Comparison of ENCODE assay signal across 18 cellular contexts in the genomic region with DNA sequence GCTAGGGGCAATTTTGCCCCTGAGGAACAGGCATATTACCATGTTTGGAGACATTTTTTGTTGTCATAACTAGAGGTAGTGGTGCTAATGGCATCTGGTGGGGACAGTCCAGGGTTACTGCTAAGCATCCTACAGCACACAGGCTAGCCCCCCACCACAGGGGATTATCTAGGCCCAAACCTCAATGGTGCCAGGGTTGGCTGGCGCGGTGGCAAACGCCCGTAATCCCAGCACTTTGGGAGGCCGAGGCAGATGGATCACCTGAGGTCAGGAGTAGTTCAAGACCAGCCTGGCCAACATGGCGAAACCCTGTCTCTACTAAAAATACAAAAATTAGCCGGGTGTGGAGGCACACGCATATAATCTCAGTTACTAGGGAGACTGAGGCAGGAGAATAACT. TPM values are rescaled to one million over a fixed set of nuclear protein-coding genes. Genes with fewer than 3 reads are reported as not detected.
DNase-seq lines count a peak whose midpoint lies in the region; ATAC-seq and TF ChIP-seq lines count a peak whose summit lies in the region.
"Had no signal": no experiment of that assay in that cellular context is flagged by ENCODE, and none has a peak within 500 bp of the region (broad histone marks: within the 10 kb centered on the region; RNA-seq: fewer than 3 reads in every experiment).

No MANE protein-coding gene starts in this region.

- H4K20me1 ChIP-seq in MM.1S (ENCODE audit: insufficient read depth, low read length) = no peaks in the 10 kb centered on the region

- no peak overlapping the region for H3K4me3 ChIP-seq in left ventricle myocardium inferior
- no peak overlapping the region for H3K4me3 ChIP-seq in heart left ventricle
- no peak overlapping the region for H3K4me3 ChIP-seq in thoracic aorta
- H3K4me3 ChIP-seq in MM.1S (ENCODE audit: low read length) = no peak overlapping the region

- 85 to 97% (median 92%) methylated on average over 8 of the region's 8 CpGs for WGBS in heart left ventricle, 4 donors

- peak overlapping the region; percentile 12 for H3K27ac ChIP-seq in left ventricle myocardium inferior (replicated peaks)
- H3K27ac ChIP-seq in heart left ventricle = peak overlapping the region in 2 of 12 donors; percentile 52 to 60
- H3K27ac ChIP-seq in foreskin keratinocyte = peak overlapping the region; percentile 98
- peak overlapping the region; percentile 50 to 68 for H3K27ac ChIP-seq in thoracic aorta
- H3K27ac ChIP-seq in MM.1S (ENCODE audit: low read length) = no peak overlapping the region

- no peaks in the 10 kb centered on the region for H3K9me3 Mint-ChIP-seq in nephron progenitor cell
- H3K9me3 Mint-ChIP-seq: activated naive CD8-positive, alpha-beta T cell treated with anti-CD3 and anti-CD28 coated beads, Interleukin-2, amount 50 U/mL, for 24 hours; central memory CD8-positive, alpha-beta T cell; type B pancreatic cell had no signal

- H3K4me1 ChIP-seq in left ventricle myocardium inferior (peaks cover 58% of the 10 kb centered on the region), heart left ventricle (peaks cover 0 to 38% (median 15%) of the 10 kb centered on the region in 12 donors), foreskin keratinocyte (peaks cover 25% of the 10 kb centered on the region), thoracic aorta (ENCODE audit: control insufficient read depth in 1 of 2, low read depth in 2 of 2) (peaks cover 26 to 69% of the 10 kb centered on the region in 2 donors), MM.1S (ENCODE audit: low read length) (no peaks in the 10 kb centered on the region)

- ATAC-seq in heart left ventricle (no peak), foreskin keratinocyte (no peak), thoracic aorta (ENCODE audit: insufficient number of reproducible peaks, low FRiP score, low read depth) (no peak)
- ATAC-seq: activated naive CD8-positive, alpha-beta T cell treated with anti-CD3 and anti-CD28 coated beads, Interleukin-2, amount 50 U/mL, for 24 hours had no signal

- H3K4me3 Mint-ChIP-seq in nephron progenitor cell = no peak overlapping the region
- H3K4me3 Mint-ChIP-seq: activated naive CD8-positive, alpha-beta T cell treated with anti-CD3 and anti-CD28 coated beads, Interleukin-2, amount 50 U/mL, for 24 hours; CD4-positive, CD25-positive, alpha-beta regulatory T cell; central memory CD8-positive, alpha-beta T cell; type B pancreatic cell had no signal

- peaks cover 4% of the 10 kb centered on the region for H3K36me3 ChIP-seq in left ventricle myocardium inferior
- H3K36me3 ChIP-seq in heart left ventricle = peaks cover 0 to 3% (median 0%) of the 10 kb centered on the region in 9 donors
- H3K36me3 ChIP-seq in thoracic aorta = peaks cover 9% of the 10 kb centered on the region
- no peaks in the 10 kb centered on the region for H3K36me3 ChIP-seq in MM.1S (replicated peaks; ENCODE audit: insufficient read depth, low read length)

- no peaks in the 10 kb centered on the region for H3K9me2 ChIP-seq in MM.1S (replicated peaks; ENCODE audit: insufficient read depth, low read length)

- TF ChIP-seq CTCF in left ventricle myocardium inferior (IDR thresholded peaks at IDR 0.05; ENCODE audit: borderline replicate concordance) (no peak), heart left ventricle (IDR thresholded peaks at IDR 0.05) (no peak), foreskin keratinocyte (conservative IDR thresholded peaks at IDR 0.05) (no peak), thoracic aorta (IDR thresholded peaks at IDR 0.05) (no peak), MM.1S (IDR thresholded peaks at IDR 0.05; ENCODE audit: low read length) (no peak), nephron progenitor cell (IDR thresholded peaks at IDR 0.05) (no peak)

- H3K9me3 ChIP-seq in left ventricle myocardium inferior (replicated peaks) = no peaks in the 10 kb centered on the region
- no peaks in the 10 kb centered on the region for H3K9me3 ChIP-seq in heart left ventricle
- H3K9me3 ChIP-seq in thoracic aorta = no peaks in the 10 kb centered on the region
- no peaks in the 10 kb centered on the region for H3K9me3 ChIP-seq in MM.1S (replicated peaks; ENCODE audit: insufficient read depth, low read length)

- TF ChIP-seq POLR2A in heart left ventricle (IDR thresholded peaks at IDR 0.05) = no peak

- DNase-seq in left ventricle myocardium inferior (no peak), heart left ventricle (no peak), foreskin keratinocyte (no peak), thoracic aorta (ENCODE audit: low spot score) (no peak), MM.1S (no peak), nephron progenitor cell (no peak)
- DNase-seq: 8988T; activated CD4-positive, alpha-beta T cell treated with anti-CD3 and anti-CD28 coated beads, Interleukin-2, amount 50 U/mL, for 48 hours; activated naive CD8-positive, alpha-beta T cell treated with anti-CD3 and anti-CD28 coated beads, Interleukin-2, amount 50 U/mL, for 24 hours; activated T-cell treated with anti-CD3 and anti-CD28 coated beads, Interleukin-2, amount 50 U/mL, for 48 hours; CD4-positive, CD25-positive, alpha-beta regulatory T cell; DMS79; midbrain; NCI-H1092 treated with DMSO at 0.1 percent for 48 hours; NCI-H69; stimulated activated CD4-positive, alpha-beta T cell treated with anti-CD3 and anti-CD28 coated beads, Interleukin-4, amount 100 ng/mL, for 4 hours had no signal

- no peak overlapping the region for H3K27ac Mint-ChIP-seq in nephron progenitor cell
- H3K27ac Mint-ChIP-seq: activated naive CD8-positive, alpha-beta T cell treated with anti-CD3 and anti-CD28 coated beads, Interleukin-2, amount 50 U/mL, for 24 hours; CD4-positive, CD25-positive, alpha-beta regulatory T cell; type B pancreatic cell had no signal

- H3K27me3 ChIP-seq in left ventricle myocardium inferior (ENCODE audit: low read depth) = no peaks in the 10 kb centered on the region
- no peaks in the 10 kb centered on the region for H3K27me3 ChIP-seq in heart left ventricle
- H3K27me3 ChIP-seq in foreskin keratinocyte = no peaks in the 10 kb centered on the region
- H3K27me3 ChIP-seq in thoracic aorta (replicated peaks; ENCODE audit: insufficient read depth) = no peaks in the 10 kb centered on the region
- peaks cover 82% of the 10 kb centered on the region for H3K27me3 ChIP-seq in MM.1S (replicated peaks; ENCODE audit: insufficient read depth, low read length)

- H2AFZ ChIP-seq in MM.1S (ENCODE audit: low read length) = no peak overlapping the region

- H3K79me2 ChIP-seq in MM.1S (ENCODE audit: low read length) = no peaks in the 10 kb centered on the region

- no peaks in the 10 kb centered on the region for H3F3A ChIP-seq in MM.1S (ENCODE audit: insufficient read depth, low read length)

- H3K4me2 ChIP-seq in MM.1S (ENCODE audit: low read depth, low read length) = no peak overlapping the region

- intact Hi-C loops in left ventricle myocardium inferior (cut with micrococcal nuclease) (no loop called here), heart left ventricle (cut with DNase I) (loop anchor here in 1 of 10 donors (2.0 kb wide), 1 partner anchor 18 kb away; no protein-coding TSS in a partner anchor)

- no peaks in the 10 kb centered on the region for H3K36me3 Mint-ChIP-seq in nephron progenitor cell (ENCODE audit: low read depth)
- H3K36me3 Mint-ChIP-seq: CD4-positive, CD25-positive, alpha-beta regulatory T cell; type B pancreatic cell had no signal

- peaks cover 19% of the 10 kb centered on the region for H3K4me1 Mint-ChIP-seq in nephron progenitor cell
- H3K4me1 Mint-ChIP-seq: central memory CD8-positive, alpha-beta T cell had no signal

- H3K27me3 Mint-ChIP-seq in nephron progenitor cell (ENCODE audit: low read depth, poor library complexity) = peaks cover 18% of the 10 kb centered on the region

- no peak overlapping the region for H3K9ac ChIP-seq in MM.1S (ENCODE audit: low read length)

RNA-seq across cellular contexts. Expression of a gene that starts 15.2 kb away (rescaled TPM):
- 146 TPM for total RNA-seq in left ventricle myocardium inferior
- 100 to 1,000 TPM in 4 of 9 donors, 10 to 100 TPM in 5; 37.0 to 406 (median 66.2) TPM for total RNA-seq in heart left ventricle
- polyA plus RNA-seq in heart left ventricle = 100 to 1,000 TPM in 1 of 2 donors, 10 to 100 TPM in 1; 85.5 to 189 TPM
- total RNA-seq in foreskin keratinocyte = 29.5 and 38.9 TPM in 2 replicates
- polyA plus RNA-seq in foreskin keratinocyte = 26.0 and 34.5 TPM in 2 replicates
- 100 to 1,000 TPM; 445 to 518 TPM for total RNA-seq in thoracic aorta
- total RNA-seq: CD4-positive, CD25-positive, alpha-beta regulatory T cell had no signal
- polyA plus RNA-seq: CD4-positive, CD25-positive, alpha-beta regulatory T cell had no signal

RNA-seq across cellular contexts. Expression of a gene that starts 29.6 kb away (rescaled TPM):
- total RNA-seq in left ventricle myocardium inferior = 24.2 TPM
- total RNA-seq in heart left ventricle = 10 to 100 TPM; 20.4 to 43.7 (median 24.1) TPM
- 10 to 100 TPM in 1 of 2 donors, 1 to 10 TPM in 1; 5.1 to 46.2 TPM for polyA plus RNA-seq in heart left ventricle
- 67.2 and 68.5 TPM in 2 replicates for total RNA-seq in foreskin keratinocyte
- polyA plus RNA-seq in foreskin keratinocyte = 48.4 and 49.3 TPM in 2 replicates
- 10 to 100 TPM; 21.4 to 41.0 TPM for total RNA-seq in thoracic aorta

RNA-seq across cellular contexts. Expression of a gene that starts 35.5 kb away (rescaled TPM):
- total RNA-seq in left ventricle myocardium inferior (31.5 TPM), heart left ventricle (10 to 100 TPM in 8 of 9 donors, 1 to 10 TPM in 1; 6.2 to 42.0 (median 25.5) TPM), foreskin keratinocyte (11.2 and 11.7 TPM in 2 replicates), thoracic aorta (10 to 100 TPM; 50.0 to 75.9 TPM)
- polyA plus RNA-seq in heart left ventricle (10 to 100 TPM in 1 of 2 donors, 1 to 10 TPM in 1; 9.9 to 21.9 TPM), foreskin keratinocyte (8.0 and 8.5 TPM in 2 replicates)

RNA-seq across cellular contexts. Expression of a gene that starts 59.4 kb away (rescaled TPM):
- total RNA-seq in left ventricle myocardium inferior (585 TPM), heart left ventricle (1,000 to 10,000 TPM in 1 of 9 donors, 100 to 1,000 TPM in 8; 250 to 1,343 (median 688) TPM), foreskin keratinocyte (339 and 389 TPM in 2 replicates), thoracic aorta (100 to 1,000 TPM; 205 to 308 TPM)
- polyA plus RNA-seq in heart left ventricle (100 to 1,000 TPM; 178 to 363 TPM), foreskin keratinocyte (375 and 407 TPM in 2 replicates)
